Comparison of ENCODE assay signal across 1 cellular context in the genomic region with DNA sequence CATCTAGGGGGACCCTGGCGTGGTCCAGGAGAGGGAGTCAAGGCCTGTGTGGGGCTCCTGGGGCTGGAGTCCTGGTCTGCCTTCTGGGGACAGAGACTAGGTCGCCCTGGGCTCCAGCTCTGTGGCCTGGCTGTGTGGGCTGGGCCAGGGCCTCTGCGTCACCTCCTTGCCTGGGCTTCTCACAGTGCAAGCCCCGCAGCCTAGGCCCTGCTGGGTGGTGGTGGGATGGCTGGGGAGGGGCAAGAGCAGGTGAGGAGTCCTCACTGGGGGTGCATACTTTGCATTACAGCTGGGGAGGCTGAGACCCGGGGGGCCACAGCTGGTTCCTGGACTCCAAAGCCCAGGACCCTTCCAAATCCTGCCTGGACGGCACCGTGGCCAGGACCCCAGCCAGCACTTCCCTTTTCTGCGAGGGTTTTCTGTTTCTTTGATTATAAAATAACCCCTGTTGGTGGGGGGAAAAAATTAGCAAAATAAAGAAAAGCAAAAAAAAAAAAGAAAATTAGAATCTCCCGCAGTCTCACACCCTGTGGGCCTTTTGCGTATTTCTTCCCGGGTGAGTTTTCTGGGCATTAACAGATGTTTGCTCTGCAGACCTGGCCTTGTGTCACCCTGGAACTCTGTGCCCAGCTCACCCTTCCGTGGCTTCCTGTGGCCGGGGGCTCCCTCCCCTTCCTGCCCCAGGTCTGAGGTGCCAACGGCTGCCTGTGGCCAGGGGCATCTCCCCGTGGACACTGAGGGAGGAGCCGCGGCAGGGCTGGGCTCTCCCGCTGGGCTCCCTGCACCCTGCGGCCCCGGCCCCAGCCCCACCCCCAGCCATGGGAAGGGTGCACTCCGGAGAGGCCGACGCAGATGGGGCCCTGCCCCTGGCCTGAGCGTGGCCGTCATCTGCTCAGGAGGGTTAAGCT.
TF ChIP-seq lines count a peak whose summit lies in the region.

No MANE protein-coding gene starts in this region.

TF ChIP-seq in GM12878, 131 proteins besides CTCF, POLR2A, EP300 and RAD21:
- TF ChIP-seq SPI1 (IDR thresholded peaks at IDR 0.05; ENCODE audit: borderline replicate concordance, insufficient read depth, low read depth, low read length) (peak; percentile 57), EGR1 (IDR thresholded peaks at IDR 0.05; ENCODE audit: borderline replicate concordance in 1 of 2, low read depth in 2 of 2, low read length in 2 of 2) (no peak)
TF ChIP-seq in GM12878: peak in this region for 1.
